7 cellular contexts compared by ENCODE assay signal in genomic region chr7:552151-552710, GRCh38. TPM values are rescaled to one million over a fixed set of nuclear protein-coding genes. Genes with fewer than 3 reads are reported as not detected.
A peak's percentile ranks its signal among the peaks of the same experiment; 100 is the strongest.
DNase-seq lines count a peak whose midpoint lies in the region; ATAC-seq, FAIRE-seq and TF ChIP-seq lines count a peak whose summit lies in the region.
"Not testable (repeated sequence)": the region's sequence is repeated elsewhere in the genome, so short reads cannot be mapped to it uniquely, and the experiment has no call there.

No MANE protein-coding gene starts in this region.

- H2AFZ ChIP-seq in K562 (ENCODE audit: low read depth, low read length); H1 (ENCODE audit: low read length); HepG2 (ENCODE audit: low read length): not testable (repeated sequence)

- H3K18ac ChIP-seq in H1 (ENCODE audit: extremely low read depth, low read length): not testable (repeated sequence)

- BruUV-seq in K562 (replicated peaks; lab: Mats Ljungman, UMichigan); HepG2 (replicated peaks; lab: Mats Ljungman, UMichigan): not testable (repeated sequence)

- not testable (repeated sequence) for H3K4me2 ChIP-seq in K562 (ENCODE audit: insufficient read depth, low read length); H1 (ENCODE audit: insufficient read depth in 1 of 2, low read depth in 2 of 2, low read length in 2 of 2)
- peak overlapping the region; percentile 72; the same call in 1 of the 2 replicates for H3K4me2 ChIP-seq in HepG2 (ENCODE audit: low read depth, low read length)

- not testable (repeated sequence) for H4K20me1 ChIP-seq in K562 (replicated peaks; ENCODE audit: control insufficient read depth, insufficient read depth, low read length); H1 (replicated peaks in 1 of 2; ENCODE audit: control insufficient read depth in 1 of 2, insufficient read depth in 2 of 2, low read length in 2 of 2); HepG2 (ENCODE audit: insufficient read depth, low read length)

- H3K79me1 ChIP-seq in H1 (ENCODE audit: low read depth, low read length): not testable (repeated sequence)

- CTCF ChIA-PET in K562 (lab: Yijun Ruan, JAX; ENCODE audit: low intra/inter-chr PET ratio); HepG2 (lab: Yijun Ruan, JAX; ENCODE audit: low intra/inter-chr PET ratio, low total read pairs): not testable (repeated sequence)
- CTCF ChIA-PET in H1 (lab: Charles Lee; ENCODE audit: partially characterized antibody): interaction anchor here (0.8 to 1.4 kb wide), 2 partner anchors 220 to 234 kb away, joined by 3 to 5 read pairs; no protein-coding TSS in a partner anchor

- not testable (repeated sequence) for H3K9me3 ChIP-seq in K562 (replicated peaks; ENCODE audit: control insufficient read depth, insufficient read depth, low read depth, low read length); H1 (ENCODE audit: insufficient read depth in 2 of 2, low read depth in 1 of 2, low read length in 1 of 2); right cardiac atrium (ENCODE audit: control insufficient read depth, low read length); iPS DF 6.9 (ENCODE audit: control insufficient read depth, insufficient read depth, low read length); HepG2 (ENCODE audit: low read length)

- H4K5ac ChIP-seq in H1 (ENCODE audit: insufficient read length, low read depth, low read length): not testable (repeated sequence)

- POLR2A ChIA-PET in K562 (lab: Yijun Ruan, JAX); H1 (lab: Charles Lee; ENCODE audit: partially characterized antibody): not testable (repeated sequence)
- POLR2A ChIA-PET in HepG2 (lab: Yijun Ruan, JAX): interaction anchor here (0.8 to 2.6 kb wide), 7 partner anchors 9 to 403 kb away, joined by 3 to 19 read pairs (median 4); partner anchors contain the start of gene PDGFA

- not testable (repeated sequence) for TF ChIP-seq CTCF in K562 (IDR thresholded peaks at IDR 0.05 in 2 of 3, conservative IDR thresholded peaks at IDR 0.05 in 1 of 3; ENCODE audit: insufficient read depth in 2 of 3, low read depth in 1 of 3, low read length in 3 of 3); H1 (IDR thresholded peaks at IDR 0.05; ENCODE audit: control extremely low read depth in 1 of 3, insufficient read depth in 1 of 3, low read depth in 1 of 3, low read length in 3 of 3); HepG2 (CRISPR knock-in tag; IDR thresholded peaks at IDR 0.05); nephron (IDR thresholded peaks at IDR 0.05; ENCODE audit: unreplicated experiment in 3 of 3)

- peak overlapping the region in 2 of 3 experiments; percentile 15 to 92 for H3K27ac Mint-ChIP-seq in nephron

- not testable (repeated sequence) for H3K23ac ChIP-seq in H1 (ENCODE audit: insufficient read length)

- intact Hi-C loops in K562 (cut with micrococcal nuclease): not testable (repeated sequence)
- intact Hi-C loops in right cardiac atrium (cut with DNase I): loop anchor here in 1 of 4 donors (5.0 kb wide), 1 partner anchor 305 kb away; no protein-coding TSS in a partner anchor
- intact Hi-C loops in HepG2 (cut with micrococcal nuclease; ENCODE audit: unreplicated experiment): loop anchor here (2.0 kb wide), 1 partner anchor 13 kb away; no protein-coding TSS in a partner anchor

- H3K79me2 ChIP-seq in K562 (ENCODE audit: control insufficient read depth, insufficient read depth, low read length); H1 (ENCODE audit: control insufficient read depth in 1 of 2, insufficient read depth in 2 of 2, low read length in 2 of 2); HepG2 (ENCODE audit: insufficient read depth, low read length): not testable (repeated sequence)

- ATAC-seq in K562, right cardiac atrium: not testable (repeated sequence)
- ATAC-seq in HepG2: peak; percentile 8; the same call in 2 of the 3 replicates

- H3K27me3 ChIP-seq in K562 (ENCODE audit: control insufficient read depth in 2 of 2, insufficient read depth in 2 of 2, low read length in 2 of 2); H1 (replicated peaks in 1 of 4; ENCODE audit: control insufficient read depth in 3 of 4, extremely low read depth in 1 of 4, insufficient read depth in 3 of 4, low read length in 3 of 4); right cardiac atrium (ENCODE audit: control insufficient read depth, insufficient read depth); iPS DF 6.9 (ENCODE audit: control insufficient read depth, insufficient read depth, low read length); HepG2 (ENCODE audit: control insufficient read depth in 1 of 2, insufficient read depth in 2 of 2, low read length in 2 of 2): not testable (repeated sequence)

- DNase-seq in K562 (ENCODE audit: extremely low read depth in 1 of 4, low spot score in 3 of 4); H1 (ENCODE audit: low read depth in 1 of 2, low spot score in 2 of 2); iPS DF 6.9 (ENCODE audit: low read depth, low spot score); HepG2 (ENCODE audit: low spot score); urothelium cell line (ENCODE audit: low spot score): not testable (repeated sequence)
- DNase-seq in right cardiac atrium: peak in 2 of 3 donors; percentile 25 to 50

- H2BK20ac ChIP-seq in H1 (ENCODE audit: low read length): not testable (repeated sequence)

- H3K4me3 ChIP-seq in K562; H1 (ENCODE audit: extremely low read depth in 1 of 4, insufficient read depth in 2 of 4, low read depth in 3 of 4, low read length in 4 of 4); right cardiac atrium (ENCODE audit: low read length); HepG2 (replicated peaks in 1 of 3; ENCODE audit: insufficient read depth in 1 of 3, low read depth in 2 of 3, low read length in 3 of 3): not testable (repeated sequence)
- H3K4me3 ChIP-seq in iPS DF 6.9 (ENCODE audit: low read length): peak overlapping the region; percentile 1; the same call in 1 of the 2 replicates

- H4K8ac ChIP-seq in H1 (ENCODE audit: extremely low read depth, insufficient read depth, low read length): peak overlapping the region; percentile 25; the same call in 1 of the 2 replicates

- H3K4me1 Mint-ChIP-seq in nephron: not testable (repeated sequence)

- H3K4me1 ChIP-seq in K562 (replicated peaks in 1 of 2; ENCODE audit: control insufficient read depth in 2 of 2, insufficient read depth in 2 of 2, low read length in 2 of 2): peaks cover 0 to 30% of the 10 kb centered on the region in 2 experiments; a peak in 2 of 5 replicates
- not testable (repeated sequence) for H3K4me1 ChIP-seq in H1 (replicated peaks in 1 of 4; ENCODE audit: control insufficient read depth in 3 of 4, insufficient read depth in 4 of 4, low read length in 3 of 4); right cardiac atrium (ENCODE audit: control insufficient read depth, insufficient read depth, low read length); iPS DF 6.9 (ENCODE audit: control insufficient read depth, insufficient read depth, low read length)
- peaks cover 22% of the 10 kb centered on the region for H3K4me1 ChIP-seq in HepG2 (ENCODE audit: insufficient read depth, low read length)

- not testable (repeated sequence) for H3K23me2 ChIP-seq in H1 (ENCODE audit: low read depth, low read length)

- H3K36me3 Mint-ChIP-seq in nephron (ENCODE audit: low read depth): not testable (repeated sequence)

- H4K91ac ChIP-seq in H1 (replicated peaks; ENCODE audit: insufficient read length, low read length): not testable (repeated sequence)

- 77% methylated on average over 6 of the region's 24 CpGs for WGBS in K562 (ENCODE audit: insufficient coverage, low coverage, missing lambda C conversion rate)
- 95% methylated on average over 7 of the region's 24 CpGs; no CpG with 5 or more reads in 1 of the 2 experiments for WGBS in H1 (ENCODE audit: extremely low coverage in 1 of 2, insufficient coverage in 1 of 2, insufficient read length in 1 of 2, insufficient replicate concordance in 2 of 2, low coverage in 1 of 2, low lambda C conversion rate in 2 of 2, missing lambda C conversion rate in 1 of 2), 2 experiments
- 87% methylated on average over 24 of the region's 24 CpGs for WGBS in right cardiac atrium
- no CpG with 5 or more reads among the region's 24 CpGs for WGBS in iPS DF 6.9 (ENCODE audit: insufficient coverage, insufficient read length)
- 90% methylated on average over 19 of the region's 24 CpGs for WGBS in HepG2 (ENCODE audit: low lambda C conversion rate)

- H3K4me3 Mint-ChIP-seq in nephron: peak overlapping the region in 1 of 3 experiments; percentile 70

- H2AK5ac ChIP-seq in H1 (ENCODE audit: low read depth, low read length): not testable (repeated sequence)

- H3K14ac ChIP-seq in H1 (ENCODE audit: insufficient read length): not testable (repeated sequence)

- H2BK5ac ChIP-seq in H1 (ENCODE audit: low read depth, low read length): not testable (repeated sequence)

- not testable (repeated sequence) for H2BK120ac ChIP-seq in H1 (replicated peaks; ENCODE audit: low read depth, low read length)

- not testable (repeated sequence) for H3K9ac ChIP-seq in K562 (ENCODE audit: insufficient read depth in 1 of 2, low read depth in 2 of 2, low read length in 2 of 2); H1 (replicated peaks in 1 of 4; ENCODE audit: extremely low read depth in 1 of 4, low read depth in 3 of 4, low read length in 3 of 4); HepG2 (ENCODE audit: insufficient read depth, low read depth, low read length)

- not testable (repeated sequence) for TF ChIP-seq POLR2A in K562 (conservative IDR thresholded peaks at IDR 0.05); H1 (IDR thresholded peaks at IDR 0.05; ENCODE audit: control extremely low read depth in 1 of 2, low read depth in 2 of 2, low read length in 2 of 2); HepG2 (IDR thresholded peaks at IDR 0.05; ENCODE audit: insufficient read depth in 1 of 2, low read depth in 2 of 2, low read length in 2 of 2)

- H3K27me3 Mint-ChIP-seq in nephron (ENCODE audit: low read depth): not testable (repeated sequence)

- not testable (repeated sequence) for H3K9me1 ChIP-seq in K562 (ENCODE audit: control insufficient read depth, insufficient read depth, low read length)

- not testable (repeated sequence) for H3K4ac ChIP-seq in H1 (replicated peaks; ENCODE audit: insufficient read length, low read depth, low read length)

- not testable (repeated sequence) for H2BK15ac ChIP-seq in H1 (ENCODE audit: low read length)

- not testable (repeated sequence) for H3K56ac ChIP-seq in H1 (replicated peaks; ENCODE audit: insufficient read length, low read depth, low read length)

- not testable (repeated sequence) for FAIRE-seq in K562 (lab: Jason Lieb, UNC); H1 (lab: Jason Lieb, UNC); HepG2 (lab: Jason Lieb, UNC)
- FAIRE-seq in urothelium cell line (lab: Jason Lieb, UNC): peak; percentile 90

- not testable (repeated sequence) for TF ChIP-seq EP300 in K562 (IDR thresholded peaks at IDR 0.05; ENCODE audit: low read length); H1 (IDR thresholded peaks at IDR 0.05; ENCODE audit: borderline replicate concordance in 1 of 2, low read depth in 2 of 2, low read length in 2 of 2); HepG2 (IDR thresholded peaks at IDR 0.05; ENCODE audit: low read depth in 2 of 2, low read length in 2 of 2); HepG2 (CRISPR knock-in tag; IDR thresholded peaks at IDR 0.05; ENCODE audit: borderline replicate concordance)

- in situ Hi-C loops in K562 (cut with MboI); HepG2 (cut with HindIII; ENCODE audit: extremely low pct_ligation_motif_present, low pct_unique_long_range_greater_than_20kb): not testable (repeated sequence)

- H3K27ac ChIP-seq in K562 (ENCODE audit: extremely low read depth, low read depth, low read length); H1 (ENCODE audit: low read depth, low read length); right cardiac atrium (ENCODE audit: low read length); iPS DF 6.9 (ENCODE audit: low read length): not testable (repeated sequence)
- peak overlapping the region; percentile 43 for H3K27ac ChIP-seq in HepG2 (ENCODE audit: extremely low read length, insufficient read depth, low read length)

- H3K36me3 ChIP-seq in K562 (ENCODE audit: control insufficient read depth, insufficient read depth, low read length); H1 (ENCODE audit: control insufficient read depth in 2 of 4, insufficient read depth in 4 of 4, low read length in 3 of 4); iPS DF 6.9 (ENCODE audit: control insufficient read depth, insufficient read depth, low read length); HepG2 (replicated peaks in 1 of 2; ENCODE audit: control insufficient read depth in 1 of 2, insufficient read depth in 2 of 2, low read length in 2 of 2): not testable (repeated sequence)

- H3K9me3 Mint-ChIP-seq in nephron: not testable (repeated sequence)

- not testable (repeated sequence) for TF ChIP-seq RAD21 in K562 (CRISPR knock-in tag; conservative IDR thresholded peaks at IDR 0.05 in 1 of 2, IDR thresholded peaks at IDR 0.05 in 1 of 2); H1 (IDR thresholded peaks at IDR 0.05 in 1 of 2, conservative IDR thresholded peaks at IDR 0.05 in 1 of 2; ENCODE audit: low read depth in 2 of 2, low read length in 2 of 2); HepG2 (CRISPR knock-in tag; IDR thresholded peaks at IDR 0.05)

- H2BK12ac ChIP-seq in H1 (ENCODE audit: low read depth, low read length): not testable (repeated sequence)

RNA-seq across cellular contexts. Expression of gene PDGFA, which starts 32.6 kb away (rescaled TPM):
- 21.5 and 51.6 TPM in 2 replicates for total RNA-seq in K562 (2011; cell fraction: chromatin; rRNA removed; ENCODE audit: low replicate concordance)
- total RNA-seq in K562 (2011; cell fraction: nucleolus; rRNA removed): 36.1 and 57.4 TPM in 2 replicates
- total RNA-seq in K562 (2011; cell fraction: nucleoplasm; rRNA removed): 30.2 and 38.4 TPM in 2 replicates
- 8.1 and 10.0 TPM in 2 replicates for total RNA-seq in K562 (2014; rRNA removed)
- total RNA-seq in K562 (2014; rRNA removed; fragmentation: Illumina TruSeq; extraction: Trizol): 3.6 and 5.0 TPM in 2 replicates
- total RNA-seq in K562 (2015; rRNA removed; fragmentation: Illumina TruSeq; extraction: Trizol): 4.6 and 6.1 TPM in 2 replicates
- 9.8 and 10.2 TPM in 2 replicates for total RNA-seq in K562 (2021)
- 7.9 TPM in 2 replicates for polyA plus RNA-seq in K562 (2011; rRNA removed)
- 5.2 and 10.8 TPM in 2 replicates for polyA plus RNA-seq in K562 (2011; cell fraction: cytosol; rRNA removed)
- polyA plus RNA-seq in K562 (2011; cell fraction: nucleus; rRNA removed): 13.3 and 32.6 TPM in 2 replicates
- 6.4 and 9.1 TPM in 2 replicates for polyA plus RNA-seq in K562 (2012)
- 2.5 and 4.7 TPM in 2 replicates for polyA plus RNA-seq in K562 (2014; fragmentation: Illumina TruSeq; extraction: Trizol)
- polyA plus RNA-seq in K562 (2014; fragmentation: Nextera tagmentation; extraction: Ambion mirVana): 1 to 10 TPM; 3.9 to 9.5 TPM
- polyA plus RNA-seq in K562 (2014; rRNA removed): 2.6 and 3.6 TPM in 2 replicates
- 24.4 and 37.5 TPM in 2 replicates for polyA minus RNA-seq in K562 (2011; rRNA and poly(A)+ RNA removed)
- polyA minus RNA-seq in K562 (2011; cell fraction: cytosol; rRNA and poly(A)+ RNA removed): 34.5 and 45.2 TPM in 2 replicates
- polyA minus RNA-seq in K562 (2011; cell fraction: nucleus; rRNA and poly(A)+ RNA removed): 11.0 and 13.5 TPM in 2 replicates
- total RNA-seq in H1 (2021; fragmentation: NEBNext Ultra II Directional; extraction: Animal tissue kit (Norgen Biotek cat#: 25700)): 38.0 and 43.0 TPM in 2 replicates
- 21.1 and 22.3 TPM in 2 replicates for polyA plus RNA-seq in H1 (2011; rRNA removed)
- 18.1 TPM for polyA plus RNA-seq in H1 (2011; cell fraction: cytosol; rRNA removed)
- polyA plus RNA-seq in H1 (2011; cell fraction: nucleus; rRNA removed): 42.6 TPM
- polyA plus RNA-seq in H1 (2012, experiment 1 of 2): 42.0 to 59.5 TPM (median 51.8 TPM) in 4 replicates
- polyA plus RNA-seq in H1 (2012, experiment 2 of 2): 33.3 TPM
- polyA plus RNA-seq in H1 (2013, experiment 1 of 2): 34.8 TPM
- polyA plus RNA-seq in H1 (2013, experiment 2 of 2): 38.8 TPM
- 46.5 and 53.1 TPM in 2 replicates for polyA minus RNA-seq in H1 (2011; rRNA and poly(A)+ RNA removed)
- 78.2 TPM for polyA minus RNA-seq in H1 (2011; cell fraction: cytosol; rRNA and poly(A)+ RNA removed)
- polyA minus RNA-seq in H1 (2011; cell fraction: nucleus; rRNA and poly(A)+ RNA removed): 31.0 TPM
- total RNA-seq in right cardiac atrium: 10 to 100 TPM; 32.2 to 44.3 (median 38.4) TPM
- polyA plus RNA-seq in right cardiac atrium: 18.3 TPM
- total RNA-seq in HepG2 (2016; rRNA removed; fragmentation: Illumina TruSeq; extraction: Trizol): 0.80 and 1.5 TPM in 2 replicates
- total RNA-seq in HepG2 (2016; cell fraction: cytosol; rRNA removed; fragmentation: Illumina TruSeq; extraction: Trizol; ENCODE audit: low read depth): 1.1 and 1.6 TPM in 2 replicates
- 1.0 and 1.8 TPM in 2 replicates for total RNA-seq in HepG2 (2016; cell fraction: insoluble cytoplasmic fraction; rRNA removed; fragmentation: Illumina TruSeq; extraction: Trizol)
- total RNA-seq in HepG2 (2016; cell fraction: membrane; rRNA removed; fragmentation: Illumina TruSeq; extraction: Trizol): 2.6 and 3.0 TPM in 2 replicates
- 1.3 and 1.4 TPM in 2 replicates for total RNA-seq in HepG2 (2016; cell fraction: nucleus; rRNA removed; fragmentation: Illumina TruSeq; extraction: Trizol)
- 2.4 and 3.4 TPM in 2 replicates for polyA plus RNA-seq in HepG2 (2011; rRNA removed)
- 1.2 and 2.1 TPM in 2 replicates for polyA plus RNA-seq in HepG2 (2011; cell fraction: cytosol; rRNA removed)
- polyA plus RNA-seq in HepG2 (2011; cell fraction: nucleus; rRNA removed): 2.9 and 5.0 TPM in 2 replicates
- 1.2 and 1.3 TPM in 2 replicates for polyA plus RNA-seq in HepG2 (2012)
- 0.57 and 0.60 TPM in 2 replicates for polyA plus RNA-seq in HepG2 (2016; cell fraction: cytosol; fragmentation: Illumina TruSeq; extraction: Trizol; ENCODE audit: low read depth)
- 0.93 and 1.1 TPM in 2 replicates for polyA plus RNA-seq in HepG2 (2016; cell fraction: insoluble cytoplasmic fraction; fragmentation: Illumina TruSeq; extraction: Trizol; ENCODE audit: low read depth)
- 1.1 TPM in 2 replicates for polyA plus RNA-seq in HepG2 (2016; cell fraction: membrane; fragmentation: Illumina TruSeq; extraction: Trizol; ENCODE audit: low read depth)
- 1.9 TPM in 2 replicates for polyA plus RNA-seq in HepG2 (2016; cell fraction: nucleus; fragmentation: Illumina TruSeq; extraction: Trizol; ENCODE audit: insufficient read depth, low read depth)
- 14.6 and 20.5 TPM in 2 replicates for polyA minus RNA-seq in HepG2 (2011; rRNA and poly(A)+ RNA removed; ENCODE audit: low replicate concordance)
- 4.8 and 15.5 TPM in 2 replicates for polyA minus RNA-seq in HepG2 (2011; cell fraction: cytosol; rRNA and poly(A)+ RNA removed)
- polyA minus RNA-seq in HepG2 (2011; cell fraction: nucleus; rRNA and poly(A)+ RNA removed): 2.3 and 2.4 TPM in 2 replicates
